13 cellular contexts compared by ENCODE assay signal in genomic region chr1:212628056-212628455, GRCh38. TPM values are rescaled to one million over a fixed set of nuclear protein-coding genes. Genes with fewer than 3 reads are reported as not detected.
A peak's percentile ranks its signal among the peaks of the same experiment; 100 is the strongest.
DNase-seq lines count a peak whose midpoint lies in the region; ATAC-seq and TF ChIP-seq lines count a peak whose summit lies in the region.
"Had no signal": no experiment of that assay in that cellular context is flagged by ENCODE, and none has a peak within 500 bp of the region (broad histone marks: within the 10 kb centered on the region; RNA-seq: fewer than 3 reads in every experiment).

No MANE protein-coding gene starts in this region.

- no peak overlapping the region for H2AK5ac ChIP-seq in mesendoderm (ENCODE audit: low read length)

- H3K9ac ChIP-seq in HUES6 (ENCODE audit: low read length), result no peak overlapping the region
- H3K9ac ChIP-seq in mesendoderm (ENCODE audit: low read length), result no peak overlapping the region
- H3K9ac ChIP-seq: BLaER1, GM23248 had no signal

- H3K27ac ChIP-seq in HUES6 (ENCODE audit: low read depth, low read length) (peak overlapping the region; percentile 20; the same call in 1 of the 2 replicates), mesendoderm (ENCODE audit: low read depth, low read length) (no peak overlapping the region), suprapubic skin (no peak overlapping the region), uterus (no peak overlapping the region)
- H3K27ac ChIP-seq: BLaER1, GM23248, HL-60 had no signal

- no peaks in the 10 kb centered on the region for H3K79me1 ChIP-seq in mesendoderm (ENCODE audit: low read length)

- intact Hi-C loops in uterus (cut with DNase I; ENCODE audit: low total_unique reads) (loop anchor here (5.0 kb wide), 1 partner anchor 151 kb away; no protein-coding TSS in a partner anchor), Right ventricle myocardium inferior (cut with DNase I) (loop anchor here (10.0 kb wide), 1 partner anchor 1937 kb away; no protein-coding TSS in a partner anchor)

- no peak overlapping the region for H3K18ac ChIP-seq in mesendoderm (ENCODE audit: low read length)

- no peaks in the 10 kb centered on the region for H3K36me3 ChIP-seq in HUES6 (ENCODE audit: control insufficient read depth, insufficient read depth, low read length)
- H3K36me3 ChIP-seq in mesendoderm (ENCODE audit: control insufficient read depth, insufficient read depth, low read length), result no peaks in the 10 kb centered on the region
- H3K36me3 ChIP-seq in suprapubic skin, result no peaks in the 10 kb centered on the region
- H3K36me3 ChIP-seq in uterus, result no peaks in the 10 kb centered on the region
- H3K36me3 ChIP-seq: BLaER1 had no signal

- no peak overlapping the region for H3K4ac ChIP-seq in mesendoderm (ENCODE audit: low read depth, low read length)

- no peak overlapping the region for H2BK120ac ChIP-seq in mesendoderm (ENCODE audit: low read depth, low read length)

- H3K9me3 ChIP-seq in HUES6 (ENCODE audit: control insufficient read depth, insufficient read depth, low read depth, low read length), result no peaks in the 10 kb centered on the region; the same call in 1 of the 2 replicates
- no peaks in the 10 kb centered on the region for H3K9me3 ChIP-seq in suprapubic skin
- H3K9me3 ChIP-seq in uterus, result no peaks in the 10 kb centered on the region

- no peak for ATAC-seq in Right ventricle myocardium inferior
- ATAC-seq: HCT116 had no signal

- DNase-seq in amniotic epithelial cell (ENCODE audit: low read depth), result peak; percentile 38
- DNase-seq in mesendoderm, result peak; percentile 83
- DNase-seq in suprapubic skin (ENCODE audit: low spot score in 2 of 2), result peak; percentile 26 to 38
- DNase-seq in uterus, result no peak
- no peak for DNase-seq in Right ventricle myocardium inferior (ENCODE audit: missing footprints)
- no peak for DNase-seq in C1 segment of cervical spinal cord (lab: John Stamatoyannopoulos, UW)
- DNase-seq: CD4-positive, CD25-positive, alpha-beta regulatory T cell; DMS53; GM23248 had no signal

- no peak overlapping the region for H2BK15ac ChIP-seq in mesendoderm (replicated peaks; ENCODE audit: low read depth)

- no peaks in the 10 kb centered on the region for H3K79me2 ChIP-seq in mesendoderm (ENCODE audit: control insufficient read depth, insufficient read depth, low read length)

- H2BK5ac ChIP-seq in mesendoderm (ENCODE audit: low read length), result no peak overlapping the region

- H3K56ac ChIP-seq in mesendoderm (ENCODE audit: low read length), result no peak overlapping the region

- H3K4me3 ChIP-seq in HUES6 (ENCODE audit: low read depth, low read length) (no peak overlapping the region), mesendoderm (ENCODE audit: low read length) (no peak overlapping the region), suprapubic skin (no peak overlapping the region), uterus (no peak overlapping the region)
- H3K4me3 ChIP-seq: BLaER1, GM23248 had no signal

- TF ChIP-seq CTCF in suprapubic skin (IDR thresholded peaks at IDR 0.05) (no peak), uterus (IDR thresholded peaks at IDR 0.05) (no peak)

- H3K27me3 ChIP-seq in HUES6 (ENCODE audit: control insufficient read depth, insufficient read depth, low read length) (0 out of 2 replicates have a peak, but pooled peaks cover 5% of the 10 kb centered on the region), mesendoderm (ENCODE audit: insufficient read depth, low read length, poor library complexity) (no peaks in the 10 kb centered on the region), suprapubic skin (no peaks in the 10 kb centered on the region), uterus (no peaks in the 10 kb centered on the region)
- H3K27me3 ChIP-seq: BLaER1 had no signal

- no CpG with 5 or more reads among the region's 5 CpGs for WGBS in mesendoderm (ENCODE audit: extremely low coverage, insufficient coverage, low lambda C conversion rate)
- 96% methylated on average over 5 of the region's 5 CpGs for WGBS in suprapubic skin

- H3K23ac ChIP-seq in mesendoderm (ENCODE audit: low read length), result peak overlapping the region; percentile 19

- no peak overlapping the region for H4K5ac ChIP-seq in mesendoderm (ENCODE audit: low read length)

- peaks cover 16% of the 10 kb centered on the region for H3K4me1 ChIP-seq in HUES6 (ENCODE audit: control insufficient read depth, insufficient read depth, low read length)
- peaks cover 5% of the 10 kb centered on the region for H3K4me1 ChIP-seq in mesendoderm (ENCODE audit: control insufficient read depth, low read depth, low read length)
- H3K4me1 ChIP-seq in suprapubic skin, result no peaks in the 10 kb centered on the region
- no peaks in the 10 kb centered on the region for H3K4me1 ChIP-seq in uterus

- H4K8ac ChIP-seq in mesendoderm (ENCODE audit: low read depth, low read length), result no peak overlapping the region

- no peak for TF ChIP-seq EP300 in suprapubic skin (IDR thresholded peaks at IDR 0.05)

- no peak overlapping the region for H3K4me2 ChIP-seq in mesendoderm (ENCODE audit: low read length)

- TF ChIP-seq POLR2A in suprapubic skin (IDR thresholded peaks at IDR 0.05) (no peak), uterus (IDR thresholded peaks at IDR 0.05) (no peak)

RNA-seq across cellular contexts. Expression of gene ATF3, which starts 19.5 kb away (rescaled TPM):
- polyA plus RNA-seq in mesendoderm (2013, experiment 1 of 2), result 19.0 TPM
- 21.3 TPM for polyA plus RNA-seq in mesendoderm (2013, experiment 2 of 2)
- 100 to 1,000 TPM in 2 of 4 donors, 10 to 100 TPM in 2; 43.9 to 151 (median 84.1) TPM for total RNA-seq in suprapubic skin
- total RNA-seq in uterus, result 10 to 100 TPM in 3 of 4 donors, 1 to 10 TPM in 1; 1.8 to 42.6 (median 24.4) TPM
- total RNA-seq in Right ventricle myocardium inferior, result 13.7 TPM

Comparison
In these comparisons a context has a peak if more than half of its experiments do, and no peak if none do; other contexts are left out.
1. DNase-seq: peak in amniotic epithelial cell (single experiment), mesendoderm (single experiment) and suprapubic skin (2 of 2); none in uterus (0 of 2), Right ventricle myocardium inferior (single experiment) and C1 segment of cervical spinal cord (0 of 14).